Comparison of ENCODE assay signal across 28 cellular contexts in genomic region chr21:44489962-44490361, GRCh38. TPM values are rescaled to one million over a fixed set of nuclear protein-coding genes. Genes with fewer than 3 reads are reported as not detected.
DNase-seq lines count a peak whose midpoint lies in the region; ATAC-seq, FAIRE-seq and TF ChIP-seq lines count a peak whose summit lies in the region.
"Had no signal": no experiment of that assay in that cellular context is flagged by ENCODE, and none has a peak within 500 bp of the region (broad histone marks: within the 10 kb centered on the region; RNA-seq: fewer than 3 reads in every experiment).

No MANE protein-coding gene starts in this region.

- no peaks in the 10 kb centered on the region for H3K9me2 ChIP-seq in Karpas-422 (replicated peaks; ENCODE audit: insufficient read depth, low read length)
- H3K9me2 ChIP-seq: SK-N-SH had no signal

- DNase-seq in NCI-H1694 (lab: John Stamatoyannopoulos, UW) (peak; percentile 2), NCI-H1694 treated with DMSO at 0.1 percent for 48 hours (lab: John Stamatoyannopoulos, UW) (no peak), Karpas-422 (peak; percentile 56), K562 (ENCODE audit: extremely low read depth in 1 of 4, low spot score in 3 of 4) (peak in 3 of 4 experiments; percentile 25 to 41 (median 35)), neural crest cell (ENCODE audit: low read depth, low spot score) (no peak), activated T-cell treated with anti-CD3 and anti-CD28 coated beads for 4 hours (no peak)
- DNase-seq in stimulated activated CD4-positive, alpha-beta T cell treated with anti-CD3 and anti-CD28 coated beads, Interleukin-12 subunit alpha, Interleukin-12 subunit beta, amount 100 ng/mL, for 4 hours, result no peak
- DNase-seq: activated CD4-positive, alpha-beta T cell treated with anti-CD3 and anti-CD28 coated beads, Interleukin-2, amount 50 U/mL, for 48 hours; effector memory CD8-positive, alpha-beta T cell; GM23248; lower lobe of right lung; NCI-H187 treated with DMSO at 0.1 percent for 48 hours; NCI-H446; pancreas; SK-N-SH; stimulated activated naive B cell treated with anti-CD40 and anti-IgM and Interleukin-4, amounts not matched to agents 10 μg/mL and 1 μg/mL and 100 μg/mL, for 72 hours; upper lobe of right lung had no signal

- peaks cover 32% of the 10 kb centered on the region for H3K36me3 Mint-ChIP-seq in neural crest cell (ENCODE audit: low read depth)
- H3K36me3 Mint-ChIP-seq: CD4-positive, CD25-positive, alpha-beta regulatory T cell had no signal

- H4K20me1 ChIP-seq in Karpas-422 (ENCODE audit: insufficient read depth, low read depth, low read length) (no peaks in the 10 kb centered on the region), K562 (replicated peaks; ENCODE audit: control insufficient read depth, insufficient read depth, low read length) (no peaks in the 10 kb centered on the region)

- H3K4me1 Mint-ChIP-seq in neural crest cell, result peaks cover 5% of the 10 kb centered on the region
- H3K4me1 Mint-ChIP-seq: central memory CD8-positive, alpha-beta T cell; stimulated activated naive B cell treated with anti-CD40 and anti-IgM and Interleukin-4, amounts not matched to agents 10 μg/mL and 1 μg/mL and 100 μg/mL, for 72 hours had no signal

- WGBS in K562 (ENCODE audit: insufficient coverage, low coverage, missing lambda C conversion rate), result 1% methylated on average over 7 of the region's 7 CpGs

- no peaks in the 10 kb centered on the region for H3K27me3 ChIP-seq in Karpas-422 (ENCODE audit: low read length)
- H3K27me3 ChIP-seq in K562 (ENCODE audit: control insufficient read depth in 2 of 2, insufficient read depth in 2 of 2, low read length in 2 of 2), result peaks cover 18 to 55% of the 10 kb centered on the region in 2 experiments; a peak in 4 of 5 replicates
- H3K27me3 ChIP-seq: pancreas, upper lobe of right lung had no signal

- H3K9ac ChIP-seq in Karpas-422 (ENCODE audit: low read length) (no peak overlapping the region), K562 (ENCODE audit: insufficient read depth in 1 of 2, low read depth in 2 of 2, low read length in 2 of 2) (no peak overlapping the region)
- H3K9ac ChIP-seq: GM23248, SK-N-SH had no signal

- FAIRE-seq in K562 (lab: Jason Lieb, UNC), result peak; percentile 70
- FAIRE-seq: A204.1, GM12878, pancreas had no signal

- no peaks in the 10 kb centered on the region for H3K9me1 ChIP-seq in K562 (ENCODE audit: control insufficient read depth, insufficient read depth, low read length)

- H3K4me3 Mint-ChIP-seq in neural crest cell, result no peak overlapping the region
- H3K4me3 Mint-ChIP-seq: CD4-positive, CD25-positive, alpha-beta regulatory T cell; central memory CD8-positive, alpha-beta T cell; effector memory CD8-positive, alpha-beta T cell; stimulated activated naive B cell treated with anti-CD40 and anti-IgM and Interleukin-4, amounts not matched to agents 10 μg/mL and 1 μg/mL and 100 μg/mL, for 72 hours had no signal

- H3K27me3 Mint-ChIP-seq in neural crest cell (ENCODE audit: low read depth), result no peaks in the 10 kb centered on the region

- in situ Hi-C loops in K562 (cut with MboI), result no loop called here

- no peak for TF ChIP-seq RAD21 in K562 (CRISPR knock-in tag; conservative IDR thresholded peaks at IDR 0.05 in 1 of 2, IDR thresholded peaks at IDR 0.05 in 1 of 2)

- TF ChIP-seq EP300 in K562 (IDR thresholded peaks at IDR 0.05; ENCODE audit: low read length), result no peak

- no peak overlapping the region for H3K27ac Mint-ChIP-seq in neural crest cell (ENCODE audit: unreplicated experiment)
- H3K27ac Mint-ChIP-seq: CD4-positive, CD25-positive, alpha-beta regulatory T cell; effector memory CD8-positive, alpha-beta T cell; stimulated activated naive B cell treated with anti-CD40 and anti-IgM and Interleukin-4, amounts not matched to agents 10 μg/mL and 1 μg/mL and 100 μg/mL, for 72 hours had no signal

- no peak overlapping the region for H3K27ac ChIP-seq in Karpas-422 (ENCODE audit: low read length)
- no peak overlapping the region for H3K27ac ChIP-seq in K562 (ENCODE audit: extremely low read depth, low read depth, low read length)
- H3K27ac ChIP-seq: gastroesophageal sphincter, GM23248, lower lobe of right lung, pancreas, skin epidermis, upper lobe of right lung had no signal

- H3K4me2 ChIP-seq in Karpas-422 (ENCODE audit: low read depth, low read length, poor library complexity, severe bottlenecking), result no peak overlapping the region
- no peak overlapping the region for H3K4me2 ChIP-seq in K562 (ENCODE audit: insufficient read depth, low read length)
- H3K4me2 ChIP-seq: SK-N-SH had no signal

- H3K36me3 ChIP-seq in Karpas-422 (ENCODE audit: insufficient read depth, low read length) (no peaks in the 10 kb centered on the region), K562 (ENCODE audit: control insufficient read depth, insufficient read depth, low read length) (no peaks in the 10 kb centered on the region)
- H3K36me3 ChIP-seq: gastroesophageal sphincter, lower lobe of right lung, pancreas, upper lobe of right lung had no signal

- BruUV-seq in K562 (replicated peaks; lab: Mats Ljungman, UMichigan), result no TSS peak

- H3K79me2 ChIP-seq in Karpas-422 (ENCODE audit: low read length), result no peaks in the 10 kb centered on the region
- no peaks in the 10 kb centered on the region for H3K79me2 ChIP-seq in K562 (ENCODE audit: control insufficient read depth, insufficient read depth, low read length)

- H3K9me3 ChIP-seq in Karpas-422 (ENCODE audit: low read length) (no peaks in the 10 kb centered on the region; the same call in 1 of the 2 replicates), K562 (replicated peaks; ENCODE audit: control insufficient read depth, insufficient read depth, low read depth, low read length) (no peaks in the 10 kb centered on the region)
- H3K9me3 ChIP-seq: pancreas had no signal

- TF ChIP-seq CTCF in K562 (IDR thresholded peaks at IDR 0.05 in 2 of 3, conservative IDR thresholded peaks at IDR 0.05 in 1 of 3; ENCODE audit: insufficient read depth in 2 of 3, low read depth in 1 of 3, low read length in 3 of 3), result peak; percentile 33 to 45 (median 34); a peak in 3 of 6 replicates
- peak; percentile 41 for TF ChIP-seq CTCF in neural crest cell (conservative IDR thresholded peaks at IDR 0.05)

- H3K4me3 ChIP-seq in Karpas-422 (ENCODE audit: low read length) (no peak overlapping the region), K562 (no peak overlapping the region)
- H3K4me3 ChIP-seq: gastroesophageal sphincter, GM12878, GM23248, lower lobe of right lung, pancreas, skin epidermis, upper lobe of right lung had no signal

- POLR2A ChIA-PET in K562 (lab: Yijun Ruan, JAX), result interaction anchor here (0.6 kb wide), 2 partner anchors 110 to 331 kb away, joined by 3 read pairs; no protein-coding TSS in a partner anchor

- peaks cover 15% of the 10 kb centered on the region for H3K9me3 Mint-ChIP-seq in neural crest cell

- CTCF ChIA-PET in K562 (lab: Yijun Ruan, JAX; ENCODE audit: low intra/inter-chr PET ratio), result interaction anchor here (0.7 kb wide), 1 partner anchor 267 kb away, joined by 3 read pairs; no protein-coding TSS in a partner anchor

- intact Hi-C loops in K562 (cut with micrococcal nuclease), result no loop called here

- H2AFZ ChIP-seq in Karpas-422 (ENCODE audit: low read length), result no peak overlapping the region
- no peak overlapping the region for H2AFZ ChIP-seq in K562 (ENCODE audit: low read depth, low read length)
- H2AFZ ChIP-seq: GM23248 had no signal

- TF ChIP-seq POLR2A in K562 (conservative IDR thresholded peaks at IDR 0.05), result no peak

- H3K4me1 ChIP-seq in Karpas-422 (ENCODE audit: low read length) (no peaks in the 10 kb centered on the region), K562 (replicated peaks in 1 of 2; ENCODE audit: control insufficient read depth in 2 of 2, insufficient read depth in 2 of 2, low read length in 2 of 2) (peaks cover 0 to 7% of the 10 kb centered on the region in 2 experiments; a peak in 2 of 5 replicates)
- H3K4me1 ChIP-seq: gastroesophageal sphincter, lower lobe of right lung, pancreas, upper lobe of right lung had no signal

- ATAC-seq in K562 (peak; percentile 31; the same call in 1 of the 3 replicates), HG03108 (IDR thresholded peaks at IDR 0.05; ENCODE audit: unreplicated experiment) (no peak)
- ATAC-seq: effector memory CD8-positive, alpha-beta T cell; gastroesophageal sphincter; GM12878; lower lobe of right lung; Panc1; pancreas; stimulated activated naive B cell treated with anti-CD40 and anti-IgM and Interleukin-4, amounts not matched to agents 10 μg/mL and 1 μg/mL and 100 μg/mL, for 72 hours; upper lobe of right lung had no signal

RNA-seq across cellular contexts. Expression of gene LRRC3, which starts 34.7 kb away (rescaled TPM):
- not detected in 2 replicates for total RNA-seq in Karpas-422 (2014; rRNA removed; shearing (Covaris generic); ENCODE audit: low replicate concordance)
- 0.07 and 0.25 TPM in 2 replicates for total RNA-seq in K562 (2011; cell fraction: chromatin; rRNA removed; ENCODE audit: low replicate concordance)
- 0.17 and 0.26 TPM in 2 replicates for total RNA-seq in K562 (2011; cell fraction: nucleolus; rRNA removed)
- 0.07 and 0.15 TPM in 2 replicates for total RNA-seq in K562 (2011; cell fraction: nucleoplasm; rRNA removed)
- not detected in 2 replicates for total RNA-seq in K562 (2014; rRNA removed)
- total RNA-seq in K562 (2014; rRNA removed; fragmentation: Illumina TruSeq; extraction: Trizol), result not detected in 2 replicates
- not detected in 2 replicates for total RNA-seq in K562 (2015; rRNA removed; fragmentation: Illumina TruSeq; extraction: Trizol)
- 0.04 TPM in 2 replicates for total RNA-seq in K562 (2021)
- 0.03 and 0.04 TPM in 2 replicates for polyA plus RNA-seq in K562 (2011; rRNA removed)
- 0.04 and 0.07 TPM in 2 replicates for polyA plus RNA-seq in K562 (2011; cell fraction: cytosol; rRNA removed)
- polyA plus RNA-seq in K562 (2011; cell fraction: nucleus; rRNA removed), result 0.03 and 0.04 TPM in 2 replicates
- 0.03 and 0.04 TPM in 2 replicates for polyA plus RNA-seq in K562 (2012)
- not detected in 2 replicates for polyA plus RNA-seq in K562 (2014; fragmentation: Illumina TruSeq; extraction: Trizol)
- not detected for polyA plus RNA-seq in K562 (2014; fragmentation: Nextera tagmentation; extraction: Ambion mirVana)
- polyA plus RNA-seq in K562 (2014; rRNA removed), result 0.03 TPM in 1 of 2 replicates, not detected in the other
- 0.07 TPM in 1 of 2 replicates, not detected in the other for polyA minus RNA-seq in K562 (2011; rRNA and poly(A)+ RNA removed)
- not detected in 2 replicates for polyA minus RNA-seq in K562 (2011; cell fraction: cytosol; rRNA and poly(A)+ RNA removed)
- polyA minus RNA-seq in K562 (2011; cell fraction: nucleus; rRNA and poly(A)+ RNA removed), result under 0.01 and 0.13 TPM in 2 replicates
- total RNA-seq in neural crest cell, result 9.6 and 10.1 TPM in 2 replicates
- total RNA-seq: myocyte had no signal

RNA-seq across cellular contexts. Expression of gene KRTAP10-1, which starts 50.0 kb away (rescaled TPM):
- not detected in 2 replicates for total RNA-seq in Karpas-422 (2014; rRNA removed; shearing (Covaris generic); ENCODE audit: low replicate concordance)
- not detected in 2 replicates for total RNA-seq in K562 (2011; cell fraction: chromatin; rRNA removed; ENCODE audit: low replicate concordance)
- total RNA-seq in K562 (2011; cell fraction: nucleolus; rRNA removed), result not detected in 2 replicates
- not detected in 2 replicates for total RNA-seq in K562 (2011; cell fraction: nucleoplasm; rRNA removed)
- total RNA-seq in K562 (2014; rRNA removed), result not detected in 2 replicates
- total RNA-seq in K562 (2014; rRNA removed; fragmentation: Illumina TruSeq; extraction: Trizol), result not detected in 2 replicates
- total RNA-seq in K562 (2015; rRNA removed; fragmentation: Illumina TruSeq; extraction: Trizol), result not detected in 2 replicates
- total RNA-seq in K562 (2021), result not detected in 2 replicates
- polyA plus RNA-seq in K562 (2011; rRNA removed), result not detected in 2 replicates
- polyA plus RNA-seq in K562 (2011; cell fraction: cytosol; rRNA removed), result not detected in 2 replicates
- polyA plus RNA-seq in K562 (2011; cell fraction: nucleus; rRNA removed), result not detected in 2 replicates
- not detected in 2 replicates for polyA plus RNA-seq in K562 (2012)
- polyA plus RNA-seq in K562 (2014; fragmentation: Illumina TruSeq; extraction: Trizol), result not detected in 2 replicates
- not detected for polyA plus RNA-seq in K562 (2014; fragmentation: Nextera tagmentation; extraction: Ambion mirVana)
- polyA plus RNA-seq in K562 (2014; rRNA removed), result not detected in 2 replicates
- not detected in 2 replicates for polyA minus RNA-seq in K562 (2011; rRNA and poly(A)+ RNA removed)
- not detected in 2 replicates for polyA minus RNA-seq in K562 (2011; cell fraction: cytosol; rRNA and poly(A)+ RNA removed)
- polyA minus RNA-seq in K562 (2011; cell fraction: nucleus; rRNA and poly(A)+ RNA removed), result not detected in 2 replicates
- not detected in 2 replicates for total RNA-seq in neural crest cell
- total RNA-seq: CD4-positive, CD25-positive, alpha-beta regulatory T cell; gastroesophageal sphincter; GM12878; GM23248; HT-29; lower lobe of right lung; myocyte; pancreas; upper lobe of right lung had no signal
- polyA plus RNA-seq: adipose tissue; CD4-positive, CD25-positive, alpha-beta regulatory T cell; GM12878; GM23248; pancreas; SK-N-SH had no signal

Comparison
In these comparisons a context has a peak if more than half of its experiments do, and no peak if none do; other contexts are left out.
1. DNase-seq: peak in NCI-H1694 (single experiment), Karpas-422 (single experiment) and K562 (3 of 4); none in NCI-H1694 treated with DMSO at 0.1 percent for 48 hours (single experiment), neural crest cell (single experiment), activated T-cell treated with anti-CD3 and anti-CD28 coated beads for 4 hours (single experiment) and stimulated activated CD4-positive, alpha-beta T cell treated with anti-CD3 and anti-CD28 coated beads, Interleukin-12 subunit alpha, Interleukin-12 subunit beta, amount 100 ng/mL, for 4 hours (single experiment).